In genomic region chr1:212167098-212167497, GRCh38 we compare ENCODE assay signal across 14 cellular contexts.
DNase-seq lines count a peak whose midpoint lies in the region; ATAC-seq and TF ChIP-seq lines count a peak whose summit lies in the region.
"Had no signal": no experiment of that assay in that cellular context is flagged by ENCODE, and none has a peak within 500 bp of the region (broad histone marks: within the 10 kb centered on the region; RNA-seq: fewer than 3 reads in every experiment).

No MANE protein-coding gene starts in this region.

- intact Hi-C loops in posterior cingulate gyrus (cut with DNase I), result no loop called here

- TF ChIP-seq CTCF in fibroblast of the aortic adventitia (IDR thresholded peaks at IDR 0.05; ENCODE audit: insufficient read depth, low read length), result no peak

- no peak overlapping the region for H3K4me3 Mint-ChIP-seq in activated CD8-positive, alpha-beta memory T cell treated with anti-CD3 and anti-CD28 coated beads, Interleukin-2, amount 10 ng/mL, durations not matched to agents 7 days and 5 days
- H3K4me3 Mint-ChIP-seq: activated CD4-positive, alpha-beta T cell treated with anti-CD3 and anti-CD28 coated beads, Interleukin-2, amount 10 ng/mL, durations not matched to agents 7 days and 5 days; CD4-positive, alpha-beta memory T cell had no signal

- peaks cover 2% of the 10 kb centered on the region for H3K36me3 Mint-ChIP-seq in activated CD8-positive, alpha-beta memory T cell treated with anti-CD3 and anti-CD28 coated beads, Interleukin-2, amount 10 ng/mL, durations not matched to agents 7 days and 5 days
- H3K36me3 Mint-ChIP-seq: CD4-positive, alpha-beta memory T cell had no signal

- H3K4me3 ChIP-seq in BLaER1 (no peak overlapping the region), fibroblast of the aortic adventitia (ENCODE audit: low read depth, low read length) (no peak overlapping the region)
- H3K4me3 ChIP-seq: prostate gland had no signal

- no peaks in the 10 kb centered on the region for H3K27me3 ChIP-seq in BLaER1

- H3K4me1 Mint-ChIP-seq in activated CD8-positive, alpha-beta memory T cell treated with anti-CD3 and anti-CD28 coated beads, Interleukin-2, amount 10 ng/mL, durations not matched to agents 7 days and 5 days, result peaks cover 8% of the 10 kb centered on the region

- H3K9me3 ChIP-seq in BLaER1, result no peaks in the 10 kb centered on the region
- H3K9me3 ChIP-seq: prostate gland had no signal

- DNase-seq in fibroblast of the aortic adventitia (ENCODE audit: low read depth) (peak; percentile 35), myocyte (ENCODE audit: low read depth) (peak; percentile 87), D341Med (ENCODE audit: low spot score) (no peak), posterior cingulate gyrus (no peak)
- DNase-seq in activated CD8-positive, alpha-beta memory T cell treated with anti-CD3 and anti-CD28 coated beads, Interleukin-2, amount 10 ng/mL, durations not matched to agents 7 days and 5 days, result no peak
- DNase-seq: activated CD4-positive, alpha-beta T cell treated with anti-CD3 and anti-CD28 coated beads, Interleukin-2, amount 10 ng/mL, durations not matched to agents 7 days and 5 days; activated naive CD4-positive, alpha-beta T cell treated with anti-CD3 and anti-CD28 coated beads, Interleukin-2, amount 50 U/mL, for 16 hours; CD4-positive, alpha-beta memory T cell; effector CD8-positive, alpha-beta T cell; NCI-H2029 treated with DMSO at 0.1 percent for 48 hours had no signal

- peak overlapping the region; percentile 32; the same call in 1 of the 2 replicates for H3K9ac ChIP-seq in BLaER1

- no peak overlapping the region for H3K27ac Mint-ChIP-seq in activated CD8-positive, alpha-beta memory T cell treated with anti-CD3 and anti-CD28 coated beads, Interleukin-2, amount 10 ng/mL, durations not matched to agents 7 days and 5 days
- H3K27ac Mint-ChIP-seq: activated CD4-positive, alpha-beta T cell treated with anti-CD3 and anti-CD28 coated beads, Interleukin-2, amount 10 ng/mL, durations not matched to agents 7 days and 5 days; CD4-positive, alpha-beta memory T cell had no signal

- H3K4me2 ChIP-seq in BLaER1, result peak overlapping the region; percentile 79

- H3K9me3 Mint-ChIP-seq in activated CD8-positive, alpha-beta memory T cell treated with anti-CD3 and anti-CD28 coated beads, Interleukin-2, amount 10 ng/mL, durations not matched to agents 7 days and 5 days (ENCODE audit: low read depth), result no peaks in the 10 kb centered on the region
- H3K9me3 Mint-ChIP-seq: activated CD4-positive, alpha-beta T cell treated with anti-CD3 and anti-CD28 coated beads, Interleukin-2, amount 10 ng/mL, durations not matched to agents 7 days and 5 days had no signal

- no peaks in the 10 kb centered on the region for H3K36me3 ChIP-seq in BLaER1
- H3K36me3 ChIP-seq: prostate gland had no signal

- peak overlapping the region; percentile 46 for H3K27ac ChIP-seq in BLaER1
- H3K27ac ChIP-seq: prostate gland had no signal

- ATAC-seq in GM19397 (IDR thresholded peaks at IDR 0.05; ENCODE audit: unreplicated experiment), result no peak
- ATAC-seq in activated CD8-positive, alpha-beta memory T cell treated with anti-CD3 and anti-CD28 coated beads, Interleukin-2, amount 10 ng/mL, durations not matched to agents 7 days and 5 days, result no peak

- peaks cover 45% of the 10 kb centered on the region for H3K4me1 ChIP-seq in BLaER1
- H3K4me1 ChIP-seq: prostate gland had no signal

- CTCF ChIA-PET in activated CD8-positive, alpha-beta memory T cell treated with anti-CD3 and anti-CD28 coated beads, Interleukin-2, amount 10 ng/mL, durations not matched to agents 7 days and 5 days (lab: Charles Lee), result interaction anchor here (1.1 kb wide), 1 partner anchor 9 kb away, joined by 3 read pairs; no protein-coding TSS in a partner anchor

- no peaks in the 10 kb centered on the region for H4K20me1 ChIP-seq in BLaER1

- no peaks in the 10 kb centered on the region for H3K27me3 Mint-ChIP-seq in activated CD8-positive, alpha-beta memory T cell treated with anti-CD3 and anti-CD28 coated beads, Interleukin-2, amount 10 ng/mL, durations not matched to agents 7 days and 5 days
- H3K27me3 Mint-ChIP-seq: activated CD4-positive, alpha-beta T cell treated with anti-CD3 and anti-CD28 coated beads, Interleukin-2, amount 10 ng/mL, durations not matched to agents 7 days and 5 days; CD4-positive, alpha-beta memory T cell had no signal

TF ChIP-seq in PFSK-1, 5 proteins besides CTCF, POLR2A, EP300 and RAD21:
- TF ChIP-seq REST (IDR thresholded peaks at IDR 0.05; ENCODE audit: insufficient read depth in 1 of 2, low read depth in 2 of 2, low read length in 2 of 2) (no peak), SIN3A (IDR thresholded peaks at IDR 0.05; ENCODE audit: borderline replicate concordance, insufficient read depth, low read length) (peak; percentile 79; the same call in 1 of the 2 replicates)

Comparison
In these comparisons a context has a peak if more than half of its experiments do, and no peak if none do; other contexts are left out.
1. DNase-seq: peak in fibroblast of the aortic adventitia (single experiment) and myocyte (single experiment); none in D341Med (single experiment), activated CD8-positive, alpha-beta memory T cell treated with anti-CD3 and anti-CD28 coated beads, Interleukin-2, amount 10 ng/mL, durations not matched to agents 7 days and 5 days (single experiment) and posterior cingulate gyrus (0 of 10).